Comparison of ENCODE assay signal across 16 cellular contexts in the genomic region with DNA sequence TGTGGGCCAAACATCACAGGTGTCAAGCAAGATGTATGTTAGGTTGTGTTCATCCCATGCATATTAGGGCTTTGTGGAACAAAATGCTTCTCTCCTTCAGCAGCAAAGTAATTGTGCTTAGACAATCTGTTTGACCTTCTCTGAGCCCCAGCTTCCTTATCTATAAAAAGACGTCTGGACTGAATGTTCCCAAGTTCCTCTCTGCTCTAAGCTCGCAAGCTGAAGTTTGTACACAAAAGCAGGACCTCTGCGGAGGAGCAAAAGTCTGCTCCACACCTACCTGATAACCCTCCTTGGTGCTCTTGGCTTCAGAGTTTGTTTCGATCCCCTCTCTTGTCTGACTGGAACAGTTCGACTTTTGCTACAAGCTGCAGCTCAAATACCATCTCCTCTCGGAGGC.
"Had no signal": no experiment of that assay in that cellular context is flagged by ENCODE, and none has a peak within 500 bp of the region (broad histone marks: within the 10 kb centered on the region; RNA-seq: fewer than 3 reads in every experiment).

No MANE protein-coding gene starts in this region.

- H3K9me3 ChIP-seq: heart left ventricle, mucosa of descending colon, neutrophil, right atrium auricular region, thyroid gland had no signal

- ATAC-seq: foreskin keratinocyte; heart left ventricle; mucosa of descending colon; naive thymus-derived CD8-positive, alpha-beta T cell; WTC11 had no signal

- H3K36me3 Mint-ChIP-seq: naive thymus-derived CD8-positive, alpha-beta T cell; WTC11 had no signal

- H3K4me3 ChIP-seq: heart left ventricle, mucosa of descending colon, right atrium auricular region, thyroid gland had no signal

- H3K27me3 ChIP-seq: neutrophil, right atrium auricular region, thyroid gland had no signal

- H3K4me1 ChIP-seq: foreskin keratinocyte, heart left ventricle, right atrium auricular region, thyroid gland had no signal

- H3K9me3 Mint-ChIP-seq: activated CD4-positive, alpha-beta memory T cell treated with anti-CD3 and anti-CD28 coated beads, Interleukin-2, amount 10 ng/mL, durations not matched to agents 7 days and 5 days; dendritic cell treated with granulocyte-macrophage colony-stimulating factor and Interleukin-4, amounts not matched to agents 40 ng/mL and 50 ng/mL, for 4 days; naive thymus-derived CD8-positive, alpha-beta T cell had no signal

- DNase-seq: activated CD4-positive, alpha-beta memory T cell treated with anti-CD3 and anti-CD28 coated beads, Interleukin-2, amount 10 ng/mL, durations not matched to agents 7 days and 5 days; activated CD4-positive, alpha-beta T cell treated with anti-CD3 and anti-CD28 coated beads for 4 hours; activated naive CD4-positive, alpha-beta T cell treated with Interleukin-2 at 50 U/mL for 16 hours; aorta; cerebellar nuclear complex; effector memory CD4-positive, alpha-beta T cell; foreskin keratinocyte; heart left ventricle; mucosa of descending colon; naive thymus-derived CD8-positive, alpha-beta T cell; T-helper 9 cell; thyroid gland had no signal

- H3K27ac Mint-ChIP-seq: activated CD4-positive, alpha-beta memory T cell treated with anti-CD3 and anti-CD28 coated beads, Interleukin-2, amount 10 ng/mL, durations not matched to agents 7 days and 5 days; dendritic cell treated with granulocyte-macrophage colony-stimulating factor and Interleukin-4, amounts not matched to agents 40 ng/mL and 50 ng/mL, for 4 days; WTC11 had no signal

- H3K4me1 Mint-ChIP-seq: activated CD4-positive, alpha-beta memory T cell treated with anti-CD3 and anti-CD28 coated beads, Interleukin-2, amount 10 ng/mL, durations not matched to agents 7 days and 5 days had no signal

- H3K4me3 Mint-ChIP-seq: activated CD4-positive, alpha-beta memory T cell treated with anti-CD3 and anti-CD28 coated beads, Interleukin-2, amount 10 ng/mL, durations not matched to agents 7 days and 5 days; dendritic cell treated with granulocyte-macrophage colony-stimulating factor and Interleukin-4, amounts not matched to agents 40 ng/mL and 50 ng/mL, for 4 days; naive thymus-derived CD8-positive, alpha-beta T cell; WTC11 had no signal

- H3K36me3 ChIP-seq: heart left ventricle, neutrophil, right atrium auricular region, thyroid gland had no signal

- H3K27me3 Mint-ChIP-seq: activated CD4-positive, alpha-beta memory T cell treated with anti-CD3 and anti-CD28 coated beads, Interleukin-2, amount 10 ng/mL, durations not matched to agents 7 days and 5 days; naive thymus-derived CD8-positive, alpha-beta T cell had no signal

- H3K27ac ChIP-seq: foreskin keratinocyte, heart left ventricle, neutrophil, right atrium auricular region, thyroid gland had no signal
